ENCODE assay signal across 22 cellular contexts in the genomic region with DNA sequence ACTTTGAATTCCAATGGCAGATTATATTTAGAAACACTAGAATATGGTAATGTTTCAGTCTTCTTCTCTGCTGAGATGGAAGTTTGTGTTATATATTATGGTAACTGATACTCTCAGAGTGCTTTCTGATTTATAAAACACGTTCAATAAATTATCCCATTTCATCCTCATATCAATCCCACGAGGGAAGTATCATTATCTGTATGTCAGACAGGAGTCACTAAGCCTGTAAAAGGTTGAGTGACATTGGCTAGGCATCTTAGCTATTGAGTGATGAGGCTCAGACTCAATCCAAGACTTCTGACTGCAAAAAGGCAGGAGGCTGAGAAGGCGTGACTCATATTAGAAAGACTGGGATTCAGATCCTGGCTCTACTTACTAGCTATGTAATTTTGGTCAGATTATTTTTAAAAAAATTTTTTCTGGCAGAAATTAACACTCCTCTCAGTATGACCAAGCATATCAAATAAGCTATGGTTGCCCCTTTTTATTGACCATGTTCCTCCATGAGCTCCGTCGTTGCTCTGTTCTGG. TPM values are rescaled to one million over a fixed set of nuclear protein-coding genes. Genes with fewer than 3 reads are reported as not detected.
DNase-seq lines count a peak whose midpoint lies in the region; ATAC-seq and TF ChIP-seq lines count a peak whose summit lies in the region.
"Had no signal": no experiment of that assay in that cellular context is flagged by ENCODE, and none has a peak within 500 bp of the region (broad histone marks: within the 10 kb centered on the region; RNA-seq: fewer than 3 reads in every experiment).

No MANE protein-coding gene starts in this region.

- H3K9me3 ChIP-seq in right lobe of liver: no peaks in the 10 kb centered on the region
- no peaks in the 10 kb centered on the region for H3K9me3 ChIP-seq in tibial artery
- H3K9me3 ChIP-seq: adrenal gland, SJSA1 had no signal

- no peaks in the 10 kb centered on the region for H3K9me3 Mint-ChIP-seq in chondrocyte (ENCODE audit: low read depth)
- H3K9me3 Mint-ChIP-seq: naive thymus-derived CD8-positive, alpha-beta T cell; stimulated activated naive CD8-positive, alpha-beta T cell treated with anti-CD3 and anti-CD28 coated beads, Interleukin-15, Interleukin-2, amounts not matched to agents 100 ng/mL and 50 ng/mL, for 24 hours; type B pancreatic cell had no signal

- H3K4me3 ChIP-seq in right lobe of liver (peak overlapping the region in 1 of 3 donors; percentile 11), tibial artery (no peak overlapping the region)
- H3K4me3 ChIP-seq: adrenal gland, PC-9, SJSA1 had no signal

- H3K4me3 Mint-ChIP-seq in chondrocyte (ENCODE audit: unreplicated experiment): no peak overlapping the region
- H3K4me3 Mint-ChIP-seq: stimulated activated naive CD8-positive, alpha-beta T cell treated with anti-CD3 and anti-CD28 coated beads, Interleukin-15, Interleukin-2, amounts not matched to agents 100 ng/mL and 50 ng/mL, for 24 hours had no signal

- WGBS in right lobe of liver (ENCODE audit: insufficient coverage, low coverage, low lambda C conversion rate, missing lambda C conversion rate): 56% methylated on average over 5 of the region's 5 CpGs

- ATAC-seq in right lobe of liver: no peak
- no peak for ATAC-seq in HG02884 (IDR thresholded peaks at IDR 0.05; ENCODE audit: unreplicated experiment)
- no peak for ATAC-seq in GM21515 (IDR thresholded peaks at IDR 0.05; ENCODE audit: unreplicated experiment)
- ATAC-seq: naive thymus-derived CD8-positive, alpha-beta T cell had no signal

- DNase-seq in NCI-H82 (lab: John Stamatoyannopoulos, UW): peak; percentile 93
- DNase-seq in chondrocyte (ENCODE audit: low spot score): no peak
- no peak for DNase-seq in right lobe of liver
- DNase-seq in tibial artery: no peak
- no peak for DNase-seq in activated effector memory CD4-positive, alpha-beta T cell treated with Interleukin-2 at 50 U/mL for 16 hours
- DNase-seq: activated CD4-positive, alpha-beta T cell treated with anti-CD3 and anti-CD28 coated beads, Interleukin-2, amount 50 U/mL, for 4 hours; activated gamma-delta T cell; adrenal gland; DND-41; naive thymus-derived CD8-positive, alpha-beta T cell; NCI-H187; NCI-H345; PC-9; stimulated activated CD4-positive, alpha-beta T cell treated with anti-CD3 and anti-CD28 coated beads, Interleukin-4, amount 100 ng/mL, for 1 hour had no signal

- H3K4me1 ChIP-seq in right lobe of liver (peaks cover 0 to 98% (median 47%) of the 10 kb centered on the region in 4 donors), tibial artery (peaks cover 0 to 91% (median 69%) of the 10 kb centered on the region in 4 donors)

- peak overlapping the region; percentile 29 to 87 (median 79) for H3K27ac ChIP-seq in right lobe of liver
- H3K27ac ChIP-seq in tibial artery: peak overlapping the region; percentile 55 to 65
- H3K27ac ChIP-seq: PC-9, SJSA1, VCaP had no signal

- intact Hi-C loops in right lobe of liver (cut with DNase I): no loop called here
- intact Hi-C loops in tibial artery (cut with DNase I; ENCODE audit: low total_unique reads): no loop called here

- H3K36me3 ChIP-seq in right lobe of liver: peaks cover 0 to 5% (median 0%) of the 10 kb centered on the region in 4 donors
- no peaks in the 10 kb centered on the region for H3K36me3 ChIP-seq in tibial artery
- H3K36me3 ChIP-seq: SJSA1 had no signal

- no peaks in the 10 kb centered on the region for H3K36me3 Mint-ChIP-seq in chondrocyte (ENCODE audit: low read depth)
- H3K36me3 Mint-ChIP-seq: type B pancreatic cell had no signal

- H3K27ac Mint-ChIP-seq in chondrocyte (ENCODE audit: unreplicated experiment): peak overlapping the region; percentile 87
- H3K27ac Mint-ChIP-seq: stimulated activated naive CD8-positive, alpha-beta T cell treated with anti-CD3 and anti-CD28 coated beads, Interleukin-15, Interleukin-2, amounts not matched to agents 100 ng/mL and 50 ng/mL, for 24 hours had no signal

- TF ChIP-seq CTCF in chondrocyte (IDR thresholded peaks at IDR 0.05) (no peak), right lobe of liver (IDR thresholded peaks at IDR 0.05) (no peak), tibial artery (IDR thresholded peaks at IDR 0.05) (no peak)

- TF ChIP-seq POLR2A in right lobe of liver (IDR thresholded peaks at IDR 0.05): no peak

- peaks cover 99% of the 10 kb centered on the region for H3K4me1 Mint-ChIP-seq in chondrocyte (ENCODE audit: low read depth)

- H3K27me3 ChIP-seq in right lobe of liver (no peaks in the 10 kb centered on the region), tibial artery (no peaks in the 10 kb centered on the region)
- H3K27me3 ChIP-seq: adrenal gland had no signal

- H3K27me3 Mint-ChIP-seq in chondrocyte (ENCODE audit: low read depth): no peaks in the 10 kb centered on the region
- H3K27me3 Mint-ChIP-seq: stimulated activated naive CD8-positive, alpha-beta T cell treated with anti-CD3 and anti-CD28 coated beads, Interleukin-15, Interleukin-2, amounts not matched to agents 100 ng/mL and 50 ng/mL, for 24 hours; type B pancreatic cell had no signal

RNA-seq across cellular contexts. Expression of gene PDIA5, which starts 19.4 kb away (rescaled TPM):
- total RNA-seq in chondrocyte: 82.7 to 129 TPM (median 128 TPM) in 3 replicates
- 100 to 1,000 TPM in 1 of 6 experiments, 10 to 100 TPM in 5; 26.2 to 109 (median 51.9) TPM for total RNA-seq in right lobe of liver

RNA-seq across cellular contexts. Expression of gene SEMA5B, which starts 58.6 kb away (rescaled TPM):
- total RNA-seq in chondrocyte (3.1 to 68.8 TPM (median 68.4 TPM) in 3 replicates), right lobe of liver (under 1 TPM; 0.12 to 0.65 (median 0.25) TPM)
- total RNA-seq: kidney epithelial cell; PC-9; SJSA1; T-helper 2 cell treated with Interferon-gamma antibody and Interleukin-4, amounts not matched to agents 100 ng/mL and 5 ng/mL, for 36 hours had no signal
